Comparison of ENCODE assay signal across 10 cellular contexts in the genomic region with DNA sequence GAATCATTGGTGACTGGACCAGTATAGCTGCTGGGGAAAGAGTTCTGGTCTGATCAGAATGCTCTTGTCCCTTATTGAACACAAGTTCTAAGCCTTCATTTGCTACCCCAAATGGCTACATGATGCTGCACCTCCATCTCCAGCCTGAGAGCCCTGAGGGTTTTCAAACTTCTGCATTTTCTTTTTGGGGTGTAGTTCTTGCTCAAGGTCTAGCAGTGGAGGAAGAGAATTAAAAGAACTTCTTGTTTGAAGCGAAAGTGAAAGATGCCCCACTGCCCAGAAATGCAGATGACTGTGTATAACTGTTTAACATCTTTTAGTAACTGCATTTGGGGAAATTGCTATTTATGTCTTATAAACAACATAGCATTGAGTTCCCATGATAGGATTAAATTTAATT. TPM values are rescaled to one million over a fixed set of nuclear protein-coding genes. Genes with fewer than 3 reads are reported as not detected.
A peak's percentile ranks its signal among the peaks of the same experiment; 100 is the strongest.
DNase-seq lines count a peak whose midpoint lies in the region; ATAC-seq, FAIRE-seq and TF ChIP-seq lines count a peak whose summit lies in the region.
"Had no signal": no experiment of that assay in that cellular context is flagged by ENCODE, and none has a peak within 500 bp of the region (broad histone marks: within the 10 kb centered on the region; RNA-seq: fewer than 3 reads in every experiment).

No MANE protein-coding gene starts in this region.

- no peak overlapping the region for H3K27ac ChIP-seq in mesenchymal stem cell (ENCODE audit: low read length, poor library complexity, severe bottlenecking)
- H3K27ac ChIP-seq in kidney (ENCODE audit: low read depth in 2 of 2, low read length in 2 of 2): no peak overlapping the region

- ATAC-seq in GM18858 (IDR thresholded peaks at IDR 0.05; ENCODE audit: unreplicated experiment) (peak; percentile 27), HG02610 (IDR thresholded peaks at IDR 0.05; ENCODE audit: unreplicated experiment) (peak; percentile 36)

- H3K14ac ChIP-seq in mesenchymal stem cell (ENCODE audit: low read length in 2 of 2): no peak overlapping the region

- H2AFZ ChIP-seq in mesenchymal stem cell (ENCODE audit: low read depth, low read length): no peak overlapping the region

- no peak overlapping the region for H3K4me2 ChIP-seq in mesenchymal stem cell (ENCODE audit: low read length, poor library complexity, severe bottlenecking)

- 100% methylated on average over 1 of the region's 1 CpG for WGBS in mesenchymal stem cell

- H3K9ac ChIP-seq in mesenchymal stem cell (ENCODE audit: low read length) (peak overlapping the region; percentile 26), kidney (ENCODE audit: low read length in 2 of 2) (no peak overlapping the region)

- no peaks in the 10 kb centered on the region for H3K79me1 ChIP-seq in mesenchymal stem cell (replicated peaks; ENCODE audit: low read length, poor library complexity, severe bottlenecking)

- intact Hi-C loops in kidney (cut with DNase I): no loop called here

- H3K4me3 ChIP-seq in mesenchymal stem cell (ENCODE audit: insufficient read depth in 1 of 2, low read depth in 1 of 2, low read length in 2 of 2) (no peak overlapping the region), kidney (ENCODE audit: low read length in 2 of 2) (no peak overlapping the region)

- H3K27me3 ChIP-seq in mesenchymal stem cell (ENCODE audit: control insufficient read depth in 1 of 2, insufficient read depth in 1 of 2, low read length in 2 of 2): no peaks in the 10 kb centered on the region

- H3K4ac ChIP-seq in mesenchymal stem cell (ENCODE audit: low read depth in 1 of 2, low read length in 2 of 2): no peak overlapping the region

- no peak overlapping the region for H2BK120ac ChIP-seq in mesenchymal stem cell (ENCODE audit: low read depth, low read length)

- peak; percentile 50 for DNase-seq in NAMALWA (ENCODE audit: low spot score)
- DNase-seq in mesenchymal stem cell: no peak
- DNase-seq in NK-92 treated with Interleukin-12 subunit alpha and Interleukin-12 subunit beta, amount 100 ng/mL, for 24 hours (lab: John Stamatoyannopoulos, UW): no peak
- DNase-seq in kidney: no peak
- no peak for DNase-seq in islet precursor cell
- no peak for DNase-seq in 8988T

- no peak overlapping the region for H3K23ac ChIP-seq in mesenchymal stem cell (ENCODE audit: low read length in 2 of 2)

- H3K18ac ChIP-seq in mesenchymal stem cell (ENCODE audit: low read depth in 1 of 2, low read length in 2 of 2): no peak overlapping the region

- no peak overlapping the region for H4K8ac ChIP-seq in mesenchymal stem cell (ENCODE audit: low read length)

- H4K91ac ChIP-seq in mesenchymal stem cell (ENCODE audit: low read length): no peak overlapping the region

- no peak overlapping the region for H2AK5ac ChIP-seq in mesenchymal stem cell (ENCODE audit: low read length, severe bottlenecking)

- TF ChIP-seq CTCF in kidney (IDR thresholded peaks at IDR 0.05; ENCODE audit: borderline replicate concordance, extremely low read depth, insufficient read depth): no peak

- H3K36me3 ChIP-seq in mesenchymal stem cell (ENCODE audit: control insufficient read depth in 1 of 2, insufficient read depth in 2 of 2, low read depth in 1 of 2, low read length in 2 of 2): no peaks in the 10 kb centered on the region
- H3K36me3 ChIP-seq in kidney (ENCODE audit: control insufficient read depth in 1 of 2, insufficient read depth in 2 of 2, low read length in 2 of 2): no peaks in the 10 kb centered on the region

- no peak overlapping the region for H2BK15ac ChIP-seq in mesenchymal stem cell (ENCODE audit: low read depth, poor library complexity, severe bottlenecking)

- H3K4me1 ChIP-seq in mesenchymal stem cell (ENCODE audit: control insufficient read depth, insufficient read depth, low read depth, low read length) (peaks cover 2% of the 10 kb centered on the region), kidney (ENCODE audit: control insufficient read depth in 1 of 2, insufficient read depth in 1 of 2, low read depth in 1 of 2, low read length in 2 of 2) (peaks cover 0 to 3% of the 10 kb centered on the region in 2 donors)

- FAIRE-seq in kidney (lab: Jason Lieb, UNC): no peak
- FAIRE-seq: HTR-8/SVneo had no signal

- no peak overlapping the region for H2BK5ac ChIP-seq in mesenchymal stem cell (ENCODE audit: low read depth, low read length, poor library complexity, severe bottlenecking)

- H3K9me3 ChIP-seq in mesenchymal stem cell (ENCODE audit: control insufficient read depth, low read length) (no peaks in the 10 kb centered on the region), kidney (ENCODE audit: control insufficient read depth in 1 of 2, low read length in 2 of 2) (no peaks in the 10 kb centered on the region)

- no peak overlapping the region for H2BK12ac ChIP-seq in mesenchymal stem cell (ENCODE audit: low read length in 2 of 2)

RNA-seq across cellular contexts. Expression of gene LAMTOR3, which starts 38.5 kb away (rescaled TPM):
- polyA plus RNA-seq in mesenchymal stem cell (2013, experiment 1 of 2): 47.9 TPM
- polyA plus RNA-seq in mesenchymal stem cell (2013, experiment 2 of 2): 50.4 TPM
- total RNA-seq in kidney: 46.5 TPM
- 71.1 TPM for polyA plus RNA-seq in kidney (ENCODE audit: insufficient read depth, low read depth, low replicate concordance)

RNA-seq across cellular contexts. Expression of gene DAPP1, which starts 39.0 kb away (rescaled TPM):
- not detected for polyA plus RNA-seq in mesenchymal stem cell (2013, experiment 1 of 2)
- not detected for polyA plus RNA-seq in mesenchymal stem cell (2013, experiment 2 of 2)
- total RNA-seq in kidney: 10.1 TPM
- polyA plus RNA-seq in kidney (ENCODE audit: insufficient read depth, low read depth, low replicate concordance): 0.34 TPM
- total RNA-seq: lung microvascular endothelial cell had no signal
